In genomic region chr17:66441012-66441703, GRCh38 we compare ENCODE assay signal across 9 cellular contexts.
DNase-seq lines count a peak whose midpoint lies in the region; ATAC-seq and TF ChIP-seq lines count a peak whose summit lies in the region.
"Had no signal": no experiment of that assay in that cellular context is flagged by ENCODE, and none has a peak within 500 bp of the region (broad histone marks: within the 10 kb centered on the region; RNA-seq: fewer than 3 reads in every experiment).

No MANE protein-coding gene starts in this region.

- H3K4me3 ChIP-seq in psoas muscle, result no peak overlapping the region
- H3K4me3 ChIP-seq in gastrocnemius medialis, result no peak overlapping the region
- H3K4me3 ChIP-seq: right lobe of liver had no signal

- H3K27ac Mint-ChIP-seq in activated CD4-positive, alpha-beta T cell treated with anti-CD3 and anti-CD28 coated beads, Interleukin-2, amount 10 ng/mL, durations not matched to agents 24 days and 14 days, result peak overlapping the region; percentile 68
- H3K27ac Mint-ChIP-seq in stimulated activated naive CD8-positive, alpha-beta T cell treated with anti-CD3 and anti-CD28 coated beads, Interleukin-15, amount 100 ng/mL, for 72 hours, result peak overlapping the region; percentile 13 to 20

- intact Hi-C loops in activated CD4-positive, alpha-beta T cell treated with anti-CD3 and anti-CD28 coated beads, Interleukin-2, amount 10 ng/mL, durations not matched to agents 24 days and 14 days (cut with micrococcal nuclease), result no loop called here
- intact Hi-C loops in psoas muscle (cut with DNase I) (no loop called here), gastrocnemius medialis (cut with DNase I; ENCODE audit: low total_unique reads) (no loop called here)

- H3K9me3 ChIP-seq in psoas muscle (no peaks in the 10 kb centered on the region), gastrocnemius medialis (no peaks in the 10 kb centered on the region)
- H3K9me3 ChIP-seq: right lobe of liver had no signal

- H3K27ac ChIP-seq in psoas muscle, result no peak overlapping the region
- no peak overlapping the region for H3K27ac ChIP-seq in gastrocnemius medialis
- H3K27ac ChIP-seq: right lobe of liver had no signal

- in situ Hi-C loops in gastrocnemius medialis (cut with MboI; ENCODE audit: low sequenced_read_pairs in 4 of 4), result no loop called here

- H3K4me3 Mint-ChIP-seq in activated CD4-positive, alpha-beta T cell treated with anti-CD3 and anti-CD28 coated beads, Interleukin-2, amount 10 ng/mL, durations not matched to agents 24 days and 14 days, result no peak overlapping the region
- peak overlapping the region in 1 of 2 donors; percentile 30 for H3K4me3 Mint-ChIP-seq in stimulated activated naive CD8-positive, alpha-beta T cell treated with anti-CD3 and anti-CD28 coated beads, Interleukin-15, amount 100 ng/mL, for 72 hours

- no peaks in the 10 kb centered on the region for H3K27me3 Mint-ChIP-seq in activated CD4-positive, alpha-beta T cell treated with anti-CD3 and anti-CD28 coated beads, Interleukin-2, amount 10 ng/mL, durations not matched to agents 24 days and 14 days
- no peaks in the 10 kb centered on the region for H3K27me3 Mint-ChIP-seq in stimulated activated naive CD8-positive, alpha-beta T cell treated with anti-CD3 and anti-CD28 coated beads, Interleukin-15, amount 100 ng/mL, for 72 hours

- H3K9me3 Mint-ChIP-seq in activated CD4-positive, alpha-beta T cell treated with anti-CD3 and anti-CD28 coated beads, Interleukin-2, amount 10 ng/mL, durations not matched to agents 24 days and 14 days, result no peaks in the 10 kb centered on the region
- H3K9me3 Mint-ChIP-seq in stimulated activated naive CD8-positive, alpha-beta T cell treated with anti-CD3 and anti-CD28 coated beads, Interleukin-15, amount 100 ng/mL, for 72 hours, result peaks cover 5 to 11% of the 10 kb centered on the region in 2 donors

- no peak for TF ChIP-seq POLR2A in gastrocnemius medialis (IDR thresholded peaks at IDR 0.05)

- peaks cover 30% of the 10 kb centered on the region for H3K4me1 Mint-ChIP-seq in activated CD4-positive, alpha-beta T cell treated with anti-CD3 and anti-CD28 coated beads, Interleukin-2, amount 10 ng/mL, durations not matched to agents 24 days and 14 days
- peaks cover 61% of the 10 kb centered on the region for H3K4me1 Mint-ChIP-seq in stimulated activated naive CD8-positive, alpha-beta T cell treated with anti-CD3 and anti-CD28 coated beads, Interleukin-15, amount 100 ng/mL, for 72 hours

- no peaks in the 10 kb centered on the region for H3K27me3 ChIP-seq in psoas muscle (ENCODE audit: insufficient read depth in 3 of 3, low read length in 2 of 3)
- no peaks in the 10 kb centered on the region for H3K27me3 ChIP-seq in gastrocnemius medialis
- H3K27me3 ChIP-seq: right lobe of liver had no signal

- no peak for DNase-seq in activated CD4-positive, alpha-beta T cell treated with anti-CD3 and anti-CD28 coated beads, Interleukin-2, amount 10 ng/mL, durations not matched to agents 24 days and 14 days
- no peak for DNase-seq in activated CD4-positive, alpha-beta T cell treated with anti-CD3 and anti-CD28 coated beads for 48 hours
- peak; percentile 22 for DNase-seq in NOMO-1 treated with dmso at 0.1 percent for 144 hours (lab: John Stamatoyannopoulos, UW; ENCODE audit: unreplicated experiment)
- no peak for DNase-seq in stimulated activated naive CD8-positive, alpha-beta T cell treated with anti-CD3 and anti-CD28 coated beads, Interleukin-15, amount 100 ng/mL, for 72 hours
- DNase-seq in psoas muscle, result no peak
- DNase-seq in RKO (ENCODE audit: low spot score), result no peak
- no peak for DNase-seq in gastrocnemius medialis
- DNase-seq: right lobe of liver had no signal

- peaks cover 6% of the 10 kb centered on the region for H3K4me1 ChIP-seq in psoas muscle
- no peaks in the 10 kb centered on the region for H3K4me1 ChIP-seq in gastrocnemius medialis
- H3K4me1 ChIP-seq: right lobe of liver had no signal

- H3K36me3 Mint-ChIP-seq in activated CD4-positive, alpha-beta T cell treated with anti-CD3 and anti-CD28 coated beads, Interleukin-2, amount 10 ng/mL, durations not matched to agents 24 days and 14 days (ENCODE audit: low read depth), result peaks cover 50% of the 10 kb centered on the region

- ATAC-seq in HG02884 (IDR thresholded peaks at IDR 0.05; ENCODE audit: unreplicated experiment), result peak; percentile 86
- no peak for ATAC-seq in stimulated activated naive CD8-positive, alpha-beta T cell treated with anti-CD3 and anti-CD28 coated beads, Interleukin-15, amount 100 ng/mL, for 72 hours
- no peak for ATAC-seq in psoas muscle
- ATAC-seq in gastrocnemius medialis, result no peak

- WGBS in psoas muscle, 3 donors, result 54 to 68% (median 55%) methylated on average over 17 of the region's 17 CpGs

- H3K36me3 ChIP-seq in psoas muscle (ENCODE audit: insufficient read depth in 1 of 2, low read depth in 1 of 2) (no peaks in the 10 kb centered on the region), gastrocnemius medialis (no peaks in the 10 kb centered on the region)
- H3K36me3 ChIP-seq: right lobe of liver had no signal

- TF ChIP-seq CTCF in psoas muscle (IDR thresholded peaks at IDR 0.05), result no peak
- TF ChIP-seq CTCF in gastrocnemius medialis (IDR thresholded peaks at IDR 0.05 in 4 of 5, conservative IDR thresholded peaks at IDR 0.05 in 1 of 5), result no peak
